ENCODE assay signal across 8 cellular contexts in genomic region chr20:34579191-34579661, GRCh38. TPM values are rescaled to one million over a fixed set of nuclear protein-coding genes. Genes with fewer than 3 reads are reported as not detected.
DNase-seq lines count a peak whose midpoint lies in the region; ATAC-seq lines count a peak whose summit lies in the region.

No MANE protein-coding gene starts in this region.

- no peaks in the 10 kb centered on the region for H3K27me3 ChIP-seq in mesenchymal stem cell (ENCODE audit: control insufficient read depth in 1 of 2, insufficient read depth in 1 of 2, low read length in 2 of 2)

- no peak overlapping the region for H2AK5ac ChIP-seq in mesenchymal stem cell (ENCODE audit: low read length, severe bottlenecking)

- H3K4me1 ChIP-seq in mesenchymal stem cell (ENCODE audit: control insufficient read depth, insufficient read depth, low read depth, low read length), result peaks cover 17% of the 10 kb centered on the region

- H2BK120ac ChIP-seq in mesenchymal stem cell (ENCODE audit: low read depth, low read length), result no peak overlapping the region

- H3K23ac ChIP-seq in mesenchymal stem cell (ENCODE audit: low read length in 2 of 2), result no peak overlapping the region

- peak overlapping the region; percentile 23 for H4K91ac ChIP-seq in mesenchymal stem cell (ENCODE audit: low read length)

- H3K9me3 ChIP-seq in mesenchymal stem cell (ENCODE audit: control insufficient read depth, low read length), result no peaks in the 10 kb centered on the region

- ATAC-seq in HG03159 (IDR thresholded peaks at IDR 0.05; ENCODE audit: unreplicated experiment) (no peak), HG03280 (IDR thresholded peaks at IDR 0.05; ENCODE audit: unreplicated experiment) (no peak)

- no peak overlapping the region for H2BK12ac ChIP-seq in mesenchymal stem cell (ENCODE audit: low read length in 2 of 2)

- peak; percentile 80 for DNase-seq in EL
- peak; percentile 86 for DNase-seq in NCI-H226
- peak; percentile 76 for DNase-seq in dedifferentiated amniotic fluid mesenchymal stem cell (ENCODE audit: extremely low spot score)
- DNase-seq in mesenchymal stem cell, result peak; percentile 82
- DNase-seq in activated CD4-positive, CD25-positive, alpha-beta regulatory T cell treated with anti-CD3 and anti-CD28 coated beads, Interleukin-2, amount 50 U/mL, for 72 hours, result no peak
- no peak for DNase-seq in stimulated activated CD4-positive, alpha-beta T cell treated with anti-CD3 and anti-CD28 coated beads, Interleukin-4, amount 100 ng/mL, for 1 hour

- no peak overlapping the region for H2AFZ ChIP-seq in mesenchymal stem cell (ENCODE audit: low read depth, low read length)

- no peak overlapping the region for H3K14ac ChIP-seq in mesenchymal stem cell (ENCODE audit: low read length in 2 of 2)

- no peak overlapping the region for H2BK5ac ChIP-seq in mesenchymal stem cell (ENCODE audit: low read depth, low read length, poor library complexity, severe bottlenecking)

- no peak overlapping the region for H3K4me3 ChIP-seq in mesenchymal stem cell (ENCODE audit: insufficient read depth in 1 of 2, low read depth in 1 of 2, low read length in 2 of 2)

- H3K18ac ChIP-seq in mesenchymal stem cell (ENCODE audit: low read depth in 1 of 2, low read length in 2 of 2), result peak overlapping the region in 1 of 2 experiments; percentile 69

- no peak overlapping the region for H3K4ac ChIP-seq in mesenchymal stem cell (ENCODE audit: low read depth in 1 of 2, low read length in 2 of 2)

- peaks cover 11 to 32% of the 10 kb centered on the region in 2 experiments for H3K36me3 ChIP-seq in mesenchymal stem cell (ENCODE audit: control insufficient read depth in 1 of 2, insufficient read depth in 2 of 2, low read depth in 1 of 2, low read length in 2 of 2)

- H3K9ac ChIP-seq in mesenchymal stem cell (ENCODE audit: low read length), result peak overlapping the region; percentile 28

- H2BK15ac ChIP-seq in mesenchymal stem cell (ENCODE audit: low read depth, poor library complexity, severe bottlenecking), result no peak overlapping the region

- H3K4me2 ChIP-seq in mesenchymal stem cell (ENCODE audit: low read length, poor library complexity, severe bottlenecking), result no peak overlapping the region

- H4K8ac ChIP-seq in mesenchymal stem cell (ENCODE audit: low read length), result no peak overlapping the region

- 47% methylated on average over 7 of the region's 7 CpGs for WGBS in mesenchymal stem cell

- H3K27ac ChIP-seq in mesenchymal stem cell (ENCODE audit: low read length, poor library complexity, severe bottlenecking), result no peak overlapping the region

- H3K79me1 ChIP-seq in mesenchymal stem cell (replicated peaks; ENCODE audit: low read length, poor library complexity, severe bottlenecking), result no peaks in the 10 kb centered on the region

RNA-seq across cellular contexts. Expression of gene MAP1LC3A, which starts 20.7 kb away (rescaled TPM):
- polyA plus RNA-seq in mesenchymal stem cell (2013, experiment 1 of 2), result 34.0 TPM
- 33.2 TPM for polyA plus RNA-seq in mesenchymal stem cell (2013, experiment 2 of 2)

Comparison
In these comparisons a context has a peak if more than half of its experiments do, and no peak if none do; other contexts are left out.
1. DNase-seq: peak in EL (single experiment), NCI-H226 (single experiment), dedifferentiated amniotic fluid mesenchymal stem cell (single experiment) and mesenchymal stem cell (single experiment); none in activated CD4-positive, CD25-positive, alpha-beta regulatory T cell treated with anti-CD3 and anti-CD28 coated beads, Interleukin-2, amount 50 U/mL, for 72 hours (single experiment) and stimulated activated CD4-positive, alpha-beta T cell treated with anti-CD3 and anti-CD28 coated beads, Interleukin-4, amount 100 ng/mL, for 1 hour (single experiment).